Comparison of ENCODE assay signal across 7 cellular contexts in the genomic region with DNA sequence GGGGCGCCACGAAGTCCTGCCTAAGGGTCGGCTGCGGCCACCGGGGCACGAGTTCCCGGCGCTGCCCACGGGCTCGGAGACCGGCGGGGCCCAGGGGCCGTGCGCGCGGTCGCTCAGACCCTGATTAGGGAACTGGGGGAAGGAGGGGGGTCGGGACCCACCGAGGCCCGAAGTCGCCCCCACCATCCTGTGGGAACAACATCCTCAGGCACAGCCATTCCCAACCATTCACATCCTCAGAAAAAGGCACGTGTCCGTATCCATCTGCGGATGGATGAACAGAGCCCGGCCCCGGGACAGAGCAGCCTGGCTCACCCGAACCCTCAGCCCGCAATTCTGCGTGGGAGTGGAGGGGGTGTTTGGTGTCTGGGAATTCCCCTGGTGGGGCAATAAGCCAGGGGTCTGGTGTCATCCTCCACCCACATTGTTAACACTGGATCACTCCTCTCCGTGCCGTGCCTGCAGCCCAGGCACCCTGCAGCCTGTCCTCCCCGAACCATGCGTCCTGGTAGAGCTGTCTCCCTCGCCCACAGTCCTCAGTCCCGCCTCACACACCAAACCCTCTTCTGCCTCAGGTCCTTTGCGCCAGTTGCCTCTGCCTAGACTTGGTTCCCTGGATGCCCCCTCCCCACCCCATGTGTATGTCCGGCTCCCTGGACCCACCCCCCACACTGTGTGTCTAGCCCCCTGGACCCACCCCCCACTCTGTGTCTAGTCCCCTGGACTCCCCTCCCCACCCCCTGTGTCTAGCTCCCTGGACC. TPM values are rescaled to one million over a fixed set of nuclear protein-coding genes. Genes with fewer than 3 reads are reported as not detected.
DNase-seq lines count a peak whose midpoint lies in the region; ATAC-seq and TF ChIP-seq lines count a peak whose summit lies in the region.

No MANE protein-coding gene starts in this region.

- H3K9me3 ChIP-seq in neuron (ENCODE audit: low read length): no peaks in the 10 kb centered on the region

- no peaks in the 10 kb centered on the region for H3K9me3 Mint-ChIP-seq in activated naive CD4-positive, alpha-beta T cell treated with anti-CD3 and anti-CD28 coated beads for 36 hours

- H3K4me3 ChIP-seq in foreskin fibroblast (ENCODE audit: low read depth in 1 of 2, low read length in 2 of 2) (peak overlapping the region; percentile 59 to 79), neuron (ENCODE audit: low read length) (peak overlapping the region; percentile 67)

- DNase-seq in GM10266 (ENCODE audit: extremely low spot score) (peak; percentile 80), NCI-H82 treated with DMSO at 0.1 percent for 48 hours (lab: John Stamatoyannopoulos, UW; ENCODE audit: unreplicated experiment) (peak; percentile 36), foreskin fibroblast (peak; percentile 85 to 88), ureter (ENCODE audit: low spot score) (peak; percentile 50)
- DNase-seq in activated naive CD4-positive, alpha-beta T cell treated with anti-CD3 and anti-CD28 coated beads for 36 hours: no peak

- peaks cover 32% of the 10 kb centered on the region for H3K4me1 Mint-ChIP-seq in activated naive CD4-positive, alpha-beta T cell treated with anti-CD3 and anti-CD28 coated beads for 36 hours (ENCODE audit: low read depth)

- peak overlapping the region; percentile 75 for H3K4me3 Mint-ChIP-seq in activated naive CD4-positive, alpha-beta T cell treated with anti-CD3 and anti-CD28 coated beads for 36 hours

- no peaks in the 10 kb centered on the region for H3K36me3 ChIP-seq in neuron (ENCODE audit: insufficient read depth, low read length)

- H3K27ac Mint-ChIP-seq in activated naive CD4-positive, alpha-beta T cell treated with anti-CD3 and anti-CD28 coated beads for 36 hours: no peak overlapping the region

- ATAC-seq in HG02885 (IDR thresholded peaks at IDR 0.05; ENCODE audit: poor library complexity, unreplicated experiment): peak; percentile 29

- peak overlapping the region; percentile 98 for H2AFZ ChIP-seq in neuron (ENCODE audit: low read depth, low read length)

- CTCF ChIA-PET in activated naive CD4-positive, alpha-beta T cell treated with anti-CD3 and anti-CD28 coated beads for 36 hours (lab: Charles Lee): interaction anchor here (1.7 to 1.9 kb wide), 2 partner anchors 8 to 120 kb away, joined by 3 to 5 read pairs; a partner anchor contains a TSS

- no peak for TF ChIP-seq CTCF in GM10266 (IDR thresholded peaks at IDR 0.05; ENCODE audit: control insufficient read depth, insufficient read depth, low read depth, missing control alignments)
- no peak for TF ChIP-seq CTCF in foreskin fibroblast (IDR thresholded peaks at IDR 0.05; ENCODE audit: low read depth, low read length)

- H3K27me3 Mint-ChIP-seq in activated naive CD4-positive, alpha-beta T cell treated with anti-CD3 and anti-CD28 coated beads for 36 hours (ENCODE audit: low read depth): no peaks in the 10 kb centered on the region

- no peaks in the 10 kb centered on the region for H3K36me3 Mint-ChIP-seq in activated naive CD4-positive, alpha-beta T cell treated with anti-CD3 and anti-CD28 coated beads for 36 hours (ENCODE audit: low read depth)

- H3K27me3 ChIP-seq in neuron (ENCODE audit: insufficient read depth, low read length): no peaks in the 10 kb centered on the region

- H3K4me1 ChIP-seq in neuron (ENCODE audit: insufficient read depth, low read length): peaks cover 12% of the 10 kb centered on the region

- intact Hi-C loops in activated naive CD4-positive, alpha-beta T cell treated with anti-CD3 and anti-CD28 coated beads for 36 hours (cut with micrococcal nuclease): loop anchor here (2.0 kb wide), 1 partner anchor 25 kb away; no protein-coding TSS in a partner anchor

RNA-seq across cellular contexts. Expression of a gene that starts 0.8 kb away (rescaled TPM):
- 10 to 100 TPM; 40.7 to 43.9 TPM for total RNA-seq in activated naive CD4-positive, alpha-beta T cell treated with anti-CD3 and anti-CD28 coated beads for 36 hours
- 108 TPM for total RNA-seq in ureter

RNA-seq across cellular contexts. Expression of a gene that starts 15.4 kb away (rescaled TPM):
- 10 to 100 TPM; 15.2 to 18.3 TPM for total RNA-seq in activated naive CD4-positive, alpha-beta T cell treated with anti-CD3 and anti-CD28 coated beads for 36 hours
- total RNA-seq in ureter: 44.2 TPM
